Comparison of ENCODE assay signal across 10 cellular contexts in the genomic region with DNA sequence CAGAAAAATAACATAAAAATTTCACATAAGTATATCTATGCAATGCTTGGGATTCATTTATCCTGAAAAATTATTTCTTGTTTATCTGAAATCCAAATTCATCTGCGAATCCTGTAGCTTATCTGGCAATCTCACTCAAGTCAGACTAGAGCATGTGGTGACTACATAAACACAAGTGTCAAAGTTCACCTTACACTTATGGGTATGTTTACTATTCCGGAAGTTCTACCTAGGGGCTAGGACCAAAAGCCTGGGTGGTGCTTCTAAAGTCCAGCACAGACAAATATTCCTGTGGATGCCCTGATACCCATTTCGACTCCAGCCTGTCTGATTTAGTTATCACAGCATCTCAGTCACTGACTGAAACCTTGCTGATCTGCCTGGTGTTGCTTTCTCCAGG.
"Had no signal": no experiment of that assay in that cellular context is flagged by ENCODE, and none has a peak within 500 bp of the region (broad histone marks: within the 10 kb centered on the region; RNA-seq: fewer than 3 reads in every experiment).

No MANE protein-coding gene starts in this region.

- ATAC-seq: GM23338 had no signal

- DNase-seq: H9, HCEC 1CT, Kasumi-1, KG1 had no signal

- H3K9me3 Mint-ChIP-seq: GM23338, H9 had no signal

- H3K4me3 ChIP-seq: GM23338 had no signal

- H3K27me3 Mint-ChIP-seq: IgD-negative memory B cell had no signal

- H2AFZ ChIP-seq: GM23338 had no signal

- H3K4me3 Mint-ChIP-seq: GM23338, H9, IgD-negative memory B cell had no signal

- H3K4me2 ChIP-seq: GM23338 had no signal

- H3K27ac ChIP-seq: HL-60 had no signal

- FAIRE-seq: H1, H54, HTR-8/SVneo had no signal

- H3K36me3 Mint-ChIP-seq: IgD-negative memory B cell had no signal

- H3K27ac Mint-ChIP-seq: GM23338, H9, IgD-negative memory B cell had no signal

- H3K4me1 Mint-ChIP-seq: GM23338, IgD-negative memory B cell had no signal
